Comparison of ENCODE assay signal across 1 cellular context in genomic region chr20:44401052-44401769, GRCh38.
TF ChIP-seq lines count a peak whose summit lies in the region.

No MANE protein-coding gene starts in this region.

TF ChIP-seq in HepG2, 621 proteins besides CTCF, POLR2A, EP300 and RAD21 (continued from another document and continues in another):
- no peak for TF ChIP-seq NFYC (CRISPR knock-in tag; IDR thresholded peaks at IDR 0.05)
- no peak for TF ChIP-seq TOPORS (CRISPR knock-in tag; IDR thresholded peaks at IDR 0.05)
- TF ChIP-seq ZNF414 (CRISPR knock-in tag; IDR thresholded peaks at IDR 0.05): 0 out of 2 replicates have a peak, but pooled peaks have one; percentile 3
- TF ChIP-seq ZNF274 (CRISPR knock-in tag; IDR thresholded peaks at IDR 0.05): peak; percentile 90
- peak; percentile 69; the same call in 1 of the 2 replicates for TF ChIP-seq GATAD2A (CRISPR knock-in tag; IDR thresholded peaks at IDR 0.05)
- TF ChIP-seq FOXO4 (CRISPR knock-in tag; conservative IDR thresholded peaks at IDR 0.05): no peak
- peak; percentile 57 for TF ChIP-seq ZSCAN5A (CRISPR knock-in tag; IDR thresholded peaks at IDR 0.05; ENCODE audit: borderline replicate concordance)
- 0 out of 2 replicates have a peak, but pooled peaks have one; percentile 29 for TF ChIP-seq ZNF713 (CRISPR knock-in tag; IDR thresholded peaks at IDR 0.05)
- TF ChIP-seq CREBL2 (CRISPR knock-in tag; IDR thresholded peaks at IDR 0.05; ENCODE audit: borderline replicate concordance): peak; percentile 47; the same call in 1 of the 2 replicates
- TF ChIP-seq HNRNPH1 (optimal IDR thresholded peaks at IDR 0.05; ENCODE audit: low read depth, low read length): peak; percentile 89
- TF ChIP-seq PAXIP1 (CRISPR knock-in tag; conservative IDR thresholded peaks at IDR 0.05): peak; percentile 68
- peak; percentile 97 for TF ChIP-seq PITX1 (CRISPR knock-in tag; IDR thresholded peaks at IDR 0.05)
- 0 out of 2 replicates have a peak, but pooled peaks have one; percentile 79 for TF ChIP-seq ZNF576 (CRISPR knock-in tag; IDR thresholded peaks at IDR 0.05)
- TF ChIP-seq SAP130 (CRISPR knock-in tag; IDR thresholded peaks at IDR 0.05; ENCODE audit: low read depth): peak; percentile 86
- peak; percentile 47; the same call in 1 of the 2 replicates for TF ChIP-seq ZNF563 (CRISPR knock-in tag; IDR thresholded peaks at IDR 0.05)
- TF ChIP-seq ZBTB7A (CRISPR knock-in tag; IDR thresholded peaks at IDR 0.05): no peak
- TF ChIP-seq RFXAP (CRISPR knock-in tag; IDR thresholded peaks at IDR 0.05; ENCODE audit: borderline replicate concordance): peak; percentile 80
- peak; percentile 81; the same call in 1 of the 2 replicates for TF ChIP-seq ZNF530 (CRISPR knock-in tag; IDR thresholded peaks at IDR 0.05; ENCODE audit: low read depth)
- peak; percentile 73; the same call in 1 of the 2 replicates for TF ChIP-seq ZSCAN9 (CRISPR knock-in tag; IDR thresholded peaks at IDR 0.05; ENCODE audit: borderline replicate concordance)
- TF ChIP-seq ZNF318 (CRISPR knock-in tag; IDR thresholded peaks at IDR 0.05): peak; percentile 42; the same call in 1 of the 2 replicates
- TF ChIP-seq FOXM1 (CRISPR knock-in tag; IDR thresholded peaks at IDR 0.05): no peak
- TF ChIP-seq CENPT (CRISPR knock-in tag; IDR thresholded peaks at IDR 0.05; ENCODE audit: low read depth): no peak
- TF ChIP-seq ZC3H13 (CRISPR knock-in tag; IDR thresholded peaks at IDR 0.05): no peak
- TF ChIP-seq HNF4A (CRISPR knock-in tag; IDR thresholded peaks at IDR 0.05): no peak
- TF ChIP-seq KDM4B (CRISPR knock-in tag; IDR thresholded peaks at IDR 0.05): peak; percentile 9
- peak; percentile 30; the same call in 1 of the 2 replicates for TF ChIP-seq TFAP4 (IDR thresholded peaks at IDR 0.05; ENCODE audit: borderline replicate concordance, low read depth)
- peak; percentile 68; the same call in 1 of the 2 replicates for TF ChIP-seq ZFYVE20 (CRISPR knock-in tag; IDR thresholded peaks at IDR 0.05; ENCODE audit: borderline replicate concordance, low read depth)
- TF ChIP-seq GATA4 (IDR thresholded peaks at IDR 0.05; ENCODE audit: borderline replicate concordance, low read depth): peak; percentile 43; the same call in 1 of the 2 replicates
- TF ChIP-seq U2AF1 (optimal IDR thresholded peaks at IDR 0.05; ENCODE audit: low read depth, low read length): peak; percentile 95
- peak; percentile 60; the same call in 1 of the 2 replicates for TF ChIP-seq ZFP1 (CRISPR knock-in tag; IDR thresholded peaks at IDR 0.05)
- TF ChIP-seq RNF2 (conservative IDR thresholded peaks at IDR 0.05; ENCODE audit: low read depth): no peak
- peak; percentile 32; the same call in 1 of the 2 replicates for TF ChIP-seq ZNF652 (CRISPR knock-in tag; IDR thresholded peaks at IDR 0.05; ENCODE audit: borderline replicate concordance, low read depth)
- peak; percentile 89 for TF ChIP-seq HDAC1 (CRISPR knock-in tag; IDR thresholded peaks at IDR 0.05)
- 0 out of 2 replicates have a peak, but pooled peaks have one; percentile 25 for TF ChIP-seq PLSCR1 (CRISPR knock-in tag; IDR thresholded peaks at IDR 0.05; ENCODE audit: borderline replicate concordance)
- TF ChIP-seq ZNF430 (CRISPR knock-in tag; IDR thresholded peaks at IDR 0.05): peak; percentile 33; the same call in 1 of the 2 replicates
- peak in 1 of 2 experiments; percentile 81; a peak in 1 of 4 replicates for TF ChIP-seq KLF16 (CRISPR knock-in tag; IDR thresholded peaks at IDR 0.05)
- TF ChIP-seq ZNF550 (CRISPR knock-in tag; IDR thresholded peaks at IDR 0.05; ENCODE audit: borderline replicate concordance): peak; percentile 29; the same call in 1 of the 2 replicates
- TF ChIP-seq ZNF354B (CRISPR knock-in tag; IDR thresholded peaks at IDR 0.05): peak; percentile 61; the same call in 1 of the 2 replicates
- TF ChIP-seq CHD4 (IDR thresholded peaks at IDR 0.05; ENCODE audit: borderline replicate concordance, low read length): no peak
- TF ChIP-seq DZIP1 (CRISPR knock-in tag; IDR thresholded peaks at IDR 0.05): peak; percentile 96
